Comparison of ENCODE assay signal across 9 cellular contexts in genomic region chr2:197204855-197205254, GRCh38.
DNase-seq lines count a peak whose midpoint lies in the region; ATAC-seq and TF ChIP-seq lines count a peak whose summit lies in the region.
"Had no signal": no experiment of that assay in that cellular context is flagged by ENCODE, and none has a peak within 500 bp of the region (broad histone marks: within the 10 kb centered on the region; RNA-seq: fewer than 3 reads in every experiment).

No MANE protein-coding gene starts in this region.

- H3K4me3 ChIP-seq in GM23248: no peak overlapping the region
- H3K4me3 ChIP-seq in gastroesophageal sphincter: no peak overlapping the region
- H3K4me3 ChIP-seq in PC-3 (ENCODE audit: low read length): no peak overlapping the region

- H3K9me2 ChIP-seq in GM23248 (ENCODE audit: insufficient read depth) (no peaks in the 10 kb centered on the region), PC-3 (replicated peaks; ENCODE audit: low read length) (no peaks in the 10 kb centered on the region)

- CTCF ChIA-PET in activated CD4-positive, alpha-beta memory T cell treated with anti-CD3 and anti-CD28 coated beads for 36 hours (lab: Charles Lee): interaction anchor here (1.0 to 3.0 kb wide), 6 partner anchors 13 to 106 kb away, joined by 3 to 15 read pairs (median 5); no protein-coding TSS in a partner anchor
- CTCF ChIA-PET in PC-3 (lab: Charles Lee): no interaction called here

- peaks cover 90% of the 10 kb centered on the region for H3K4me1 Mint-ChIP-seq in activated CD4-positive, alpha-beta memory T cell treated with anti-CD3 and anti-CD28 coated beads for 36 hours (ENCODE audit: low read depth)
- H3K4me1 Mint-ChIP-seq in stimulated activated effector memory CD8-positive, alpha-beta T cell treated with anti-CD3 and anti-CD28 coated beads, Interleukin-12 subunit alpha, Interleukin-12 subunit beta, amount 100 ng/mL, for 72 hours: peaks cover 79% of the 10 kb centered on the region

- TF ChIP-seq CTCF in gastroesophageal sphincter (IDR thresholded peaks at IDR 0.05) (no peak), PC-3 (conservative IDR thresholded peaks at IDR 0.05; ENCODE audit: low read depth, low read length) (no peak)

- no peak for TF ChIP-seq POLR2A in gastroesophageal sphincter (IDR thresholded peaks at IDR 0.05)

- WGBS in GM23248 (ENCODE audit: low coverage in 1 of 2, low lambda C conversion rate in 2 of 2, missing lambda C conversion rate in 2 of 2), 2 experiments: 13 to 18% methylated on average over 2 of the region's 2 CpGs
- WGBS in gastroesophageal sphincter (ENCODE audit: low coverage in 1 of 2), 2 donors: 41% methylated on average over 2 of the region's 2 CpGs; no CpG with 5 or more reads in 1 of the 2 donors

- H3K9ac ChIP-seq in GM23248 (no peak overlapping the region), PC-3 (ENCODE audit: low read length) (no peak overlapping the region)

- H3K27ac Mint-ChIP-seq in activated CD4-positive, alpha-beta memory T cell treated with anti-CD3 and anti-CD28 coated beads for 36 hours: peak overlapping the region; percentile 94
- H3K27ac Mint-ChIP-seq in stimulated activated effector memory CD8-positive, alpha-beta T cell treated with anti-CD3 and anti-CD28 coated beads, Interleukin-12 subunit alpha, Interleukin-12 subunit beta, amount 100 ng/mL, for 72 hours: peak overlapping the region; percentile 89
- H3K27ac Mint-ChIP-seq: mesothelial cell of epicardium had no signal

- H3F3A ChIP-seq in GM23248 (ENCODE audit: insufficient read depth) (no peaks in the 10 kb centered on the region), PC-3 (ENCODE audit: low read length, unreplicated experiment) (no peaks in the 10 kb centered on the region)

- POLR2A ChIA-PET in activated CD4-positive, alpha-beta memory T cell treated with anti-CD3 and anti-CD28 coated beads for 36 hours (lab: Charles Lee): interaction anchor here (0.9 to 2.0 kb wide), 7 partner anchors 9 to 107 kb away, joined by 3 to 9 read pairs (median 4); partner anchors contain the start of gene ANKRD44
- POLR2A ChIA-PET in PC-3 (lab: Charles Lee; ENCODE audit: unreplicated experiment): no interaction called here

- no TSS peak for BruUV-seq in PC-3 (replicated peaks; lab: Mats Ljungman, UMichigan)

- H3K27ac ChIP-seq in GM23248 (no peak overlapping the region), gastroesophageal sphincter (peak overlapping the region in 3 of 4 donors; percentile 10 to 58 (median 41)), PC-3 (ENCODE audit: low read length) (no peak overlapping the region)

- ATAC-seq in gastroesophageal sphincter (no peak), PC-3 (no peak)
- ATAC-seq in stimulated activated effector memory CD8-positive, alpha-beta T cell treated with anti-CD3 and anti-CD28 coated beads, Interleukin-12 subunit alpha, Interleukin-12 subunit beta, amount 100 ng/mL, for 72 hours: no peak

- H3K79me2 ChIP-seq in GM23248 (ENCODE audit: insufficient read depth) (no peaks in the 10 kb centered on the region), PC-3 (ENCODE audit: low read length) (no peaks in the 10 kb centered on the region)

- DNase-seq in GM23248 (peak; percentile 21), dermis blood vessel endothelial cell (no peak), NCI-H1092 treated with DMSO at 0.1 percent for 48 hours (lab: John Stamatoyannopoulos, UW) (no peak), PC-3 (no peak)
- DNase-seq in activated CD4-positive, alpha-beta memory T cell treated with anti-CD3 and anti-CD28 coated beads for 36 hours: no peak
- DNase-seq in stimulated activated effector memory CD8-positive, alpha-beta T cell treated with anti-CD3 and anti-CD28 coated beads, Interleukin-12 subunit alpha, Interleukin-12 subunit beta, amount 100 ng/mL, for 72 hours (ENCODE audit: low spot score in 2 of 2): no peak
- DNase-seq: effector CD4-positive, alpha-beta T cell had no signal

- no peaks in the 10 kb centered on the region for H3K27me3 ChIP-seq in GM23248 (replicated peaks; ENCODE audit: insufficient read depth)
- H3K27me3 ChIP-seq in gastroesophageal sphincter: no peaks in the 10 kb centered on the region
- H3K27me3 ChIP-seq in PC-3 (ENCODE audit: low read length): no peaks in the 10 kb centered on the region

- no peaks in the 10 kb centered on the region for H3K9me3 ChIP-seq in GM23248 (ENCODE audit: low read depth)
- H3K9me3 ChIP-seq in gastroesophageal sphincter: no peaks in the 10 kb centered on the region
- no peaks in the 10 kb centered on the region for H3K9me3 ChIP-seq in PC-3 (ENCODE audit: low read length)

- no peaks in the 10 kb centered on the region for H4K20me1 ChIP-seq in GM23248 (ENCODE audit: insufficient read depth)
- no peaks in the 10 kb centered on the region for H4K20me1 ChIP-seq in PC-3 (ENCODE audit: low read length)

- H3K36me3 ChIP-seq in GM23248 (ENCODE audit: low read depth): no peaks in the 10 kb centered on the region
- H3K36me3 ChIP-seq in gastroesophageal sphincter: no peaks in the 10 kb centered on the region
- H3K36me3 ChIP-seq in PC-3 (ENCODE audit: low read depth, low read length): no peaks in the 10 kb centered on the region

- H2AFZ ChIP-seq in GM23248: no peak overlapping the region
- H2AFZ ChIP-seq in PC-3 (ENCODE audit: low read length): no peak overlapping the region

- intact Hi-C loops in activated CD4-positive, alpha-beta memory T cell treated with anti-CD3 and anti-CD28 coated beads for 36 hours (cut with micrococcal nuclease): loop anchor here (5.0 to 10.0 kb wide), 4 partner anchors 227 to 1670 kb away; partner anchors contain the start of genes MARS2 and PGAP1
- intact Hi-C loops in PC-3 (cut with micrococcal nuclease): no loop called here

- H3K4me2 ChIP-seq in GM23248 (ENCODE audit: unreplicated experiment) (no peak overlapping the region), PC-3 (ENCODE audit: low read length) (no peak overlapping the region)

- peaks cover 26% of the 10 kb centered on the region for H3K36me3 Mint-ChIP-seq in activated CD4-positive, alpha-beta memory T cell treated with anti-CD3 and anti-CD28 coated beads for 36 hours
- H3K36me3 Mint-ChIP-seq in stimulated activated effector memory CD8-positive, alpha-beta T cell treated with anti-CD3 and anti-CD28 coated beads, Interleukin-12 subunit alpha, Interleukin-12 subunit beta, amount 100 ng/mL, for 72 hours: peaks cover 40% of the 10 kb centered on the region
- H3K36me3 Mint-ChIP-seq: mesothelial cell of epicardium had no signal

- H3K4me3 Mint-ChIP-seq in activated CD4-positive, alpha-beta memory T cell treated with anti-CD3 and anti-CD28 coated beads for 36 hours: no peak overlapping the region
- no peak overlapping the region for H3K4me3 Mint-ChIP-seq in stimulated activated effector memory CD8-positive, alpha-beta T cell treated with anti-CD3 and anti-CD28 coated beads, Interleukin-12 subunit alpha, Interleukin-12 subunit beta, amount 100 ng/mL, for 72 hours
- H3K4me3 Mint-ChIP-seq: mesothelial cell of epicardium had no signal

- H3K4me1 ChIP-seq in GM23248 (ENCODE audit: insufficient read depth): peaks cover 19% of the 10 kb centered on the region
- H3K4me1 ChIP-seq in gastroesophageal sphincter: peaks cover 6 to 71% (median 9%) of the 10 kb centered on the region in 3 donors
- H3K4me1 ChIP-seq in PC-3 (ENCODE audit: insufficient read depth, low read length): no peaks in the 10 kb centered on the region

- no peaks in the 10 kb centered on the region for H3K9me3 Mint-ChIP-seq in activated CD4-positive, alpha-beta memory T cell treated with anti-CD3 and anti-CD28 coated beads for 36 hours
- H3K9me3 Mint-ChIP-seq in stimulated activated effector memory CD8-positive, alpha-beta T cell treated with anti-CD3 and anti-CD28 coated beads, Interleukin-12 subunit alpha, Interleukin-12 subunit beta, amount 100 ng/mL, for 72 hours: no peaks in the 10 kb centered on the region

- no peaks in the 10 kb centered on the region for H3K27me3 Mint-ChIP-seq in activated CD4-positive, alpha-beta memory T cell treated with anti-CD3 and anti-CD28 coated beads for 36 hours

- in situ Hi-C loops in GM23248 (cut with MboI): loop anchor here (10.0 kb wide), 1 partner anchor 90 kb away; no protein-coding TSS in a partner anchor

- no peak for TF ChIP-seq EP300 in gastroesophageal sphincter (IDR thresholded peaks at IDR 0.05)

Comparison
In these comparisons a context has a peak if more than half of its experiments do, and no peak if none do; other contexts are left out.
1. H3K27ac ChIP-seq: peak in gastroesophageal sphincter (3 of 4); none in GM23248 (single experiment) and PC-3 (single experiment).